Comparison of ENCODE assay signal across 10 cellular contexts in genomic region chr6:28732052-28732451, GRCh38.
"Had no signal": no experiment of that assay in that cellular context is flagged by ENCODE, and none has a peak within 500 bp of the region (broad histone marks: within the 10 kb centered on the region; RNA-seq: fewer than 3 reads in every experiment).

No MANE protein-coding gene starts in this region.

- H3K4me3 ChIP-seq: GM23248 had no signal

- FAIRE-seq: H54, HepG2 had no signal

- H2AFZ ChIP-seq: GM23248 had no signal

- DNase-seq: GM23248, GOT3, H9, HCEC 1CT, HFFc6, KBM-7 had no signal

- H3K4me2 ChIP-seq: KMS-11 had no signal

- H3K27ac ChIP-seq: GM23248, HL-60, KMS-11 had no signal

- H3K9ac ChIP-seq: GM23248, KMS-11 had no signal
